ENCODE assay signal across 29 cellular contexts in the genomic region with DNA sequence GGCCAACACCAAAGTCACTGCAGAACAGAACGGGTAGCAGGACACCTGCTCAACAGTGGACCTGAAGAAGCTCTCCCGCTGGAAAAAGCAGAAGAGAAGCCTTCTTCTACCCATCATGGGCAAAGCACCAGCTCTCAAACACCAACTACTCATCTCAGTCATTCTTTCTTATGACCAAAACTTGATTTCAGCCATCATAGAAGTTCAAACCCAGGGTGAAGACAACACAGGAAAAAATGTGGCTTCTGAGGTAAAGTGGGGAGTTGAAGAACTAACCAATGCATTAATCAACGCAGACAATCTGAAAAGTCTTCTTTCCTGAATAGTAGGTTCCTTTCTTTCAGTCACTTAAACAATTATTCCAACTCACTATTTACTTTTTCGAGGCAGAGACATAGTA.
DNase-seq lines count a peak whose midpoint lies in the region; ATAC-seq and TF ChIP-seq lines count a peak whose summit lies in the region.
"Had no signal": no experiment of that assay in that cellular context is flagged by ENCODE, and none has a peak within 500 bp of the region (broad histone marks: within the 10 kb centered on the region; RNA-seq: fewer than 3 reads in every experiment).

No MANE protein-coding gene starts in this region.

- ATAC-seq in naive thymus-derived CD8-positive, alpha-beta T cell, result peak; percentile 47
- ATAC-seq: gastrocnemius medialis, GM12878 had no signal

- intact Hi-C loops in activated T-helper 1 cell treated with anti-CD3 and anti-CD28 coated beads, Interleukin-12 subunit alpha, Interleukin-12 subunit beta, Interleukin-2, Interleukin-4 antibody, amounts not matched to agents 30 ng/mL and 10 ng/mL and 1 ng/mL, durations not matched to agents 14 hours and 24 hours and 36 hours (cut with micrococcal nuclease), result loop anchor here (2.0 kb wide), 1 partner anchor 43 kb away; no protein-coding TSS in a partner anchor

- peaks cover 8% of the 10 kb centered on the region for H3K9me3 Mint-ChIP-seq in activated T-cell treated with anti-CD3 and anti-CD28 coated beads, Interleukin-2, amount 50 U/mL, for 24 hours
- H3K9me3 Mint-ChIP-seq in activated T-helper 1 cell treated with anti-CD3 and anti-CD28 coated beads, Interleukin-12 subunit alpha, Interleukin-12 subunit beta, Interleukin-2, Interleukin-4 antibody, amounts not matched to agents 30 ng/mL and 10 ng/mL and 1 ng/mL, durations not matched to agents 14 hours and 24 hours and 36 hours, result peaks cover 13% of the 10 kb centered on the region
- H3K9me3 Mint-ChIP-seq in naive thymus-derived CD8-positive, alpha-beta T cell, result peaks cover 0 to 10% (median 0%) of the 10 kb centered on the region in 9 donors
- peaks cover 14% of the 10 kb centered on the region for H3K9me3 Mint-ChIP-seq in progenitor cell of endocrine pancreas (ENCODE audit: low read depth)
- H3K9me3 Mint-ChIP-seq: nephron had no signal

- H3K27me3 Mint-ChIP-seq in activated T-cell treated with anti-CD3 and anti-CD28 coated beads, Interleukin-2, amount 50 U/mL, for 24 hours, result no peaks in the 10 kb centered on the region
- H3K27me3 Mint-ChIP-seq in activated T-helper 1 cell treated with anti-CD3 and anti-CD28 coated beads, Interleukin-12 subunit alpha, Interleukin-12 subunit beta, Interleukin-2, Interleukin-4 antibody, amounts not matched to agents 30 ng/mL and 10 ng/mL and 1 ng/mL, durations not matched to agents 14 hours and 24 hours and 36 hours (ENCODE audit: insufficient read depth), result peaks cover 2% of the 10 kb centered on the region
- peaks cover 0 to 4% (median 0%) of the 10 kb centered on the region in 5 donors for H3K27me3 Mint-ChIP-seq in naive thymus-derived CD8-positive, alpha-beta T cell
- H3K27me3 Mint-ChIP-seq in progenitor cell of endocrine pancreas, result no peaks in the 10 kb centered on the region

- no peak for TF ChIP-seq CTCF in progenitor cell of endocrine pancreas (IDR thresholded peaks at IDR 0.05; ENCODE audit: unreplicated experiment)

- no peak overlapping the region for H3K4me3 ChIP-seq in Jurkat, Clone E6-1 (ENCODE audit: low read length)
- H3K4me3 ChIP-seq: gastrocnemius medialis, GM12878, HAP-1, lung, MG63, sigmoid colon, SJSA1, transverse colon had no signal

- H3K36me3 Mint-ChIP-seq in activated T-cell treated with anti-CD3 and anti-CD28 coated beads, Interleukin-2, amount 50 U/mL, for 24 hours (ENCODE audit: low read depth), result peaks cover 20% of the 10 kb centered on the region
- peaks cover 23% of the 10 kb centered on the region for H3K36me3 Mint-ChIP-seq in activated T-helper 1 cell treated with anti-CD3 and anti-CD28 coated beads, Interleukin-12 subunit alpha, Interleukin-12 subunit beta, Interleukin-2, Interleukin-4 antibody, amounts not matched to agents 30 ng/mL and 10 ng/mL and 1 ng/mL, durations not matched to agents 14 hours and 24 hours and 36 hours (ENCODE audit: low read depth)
- H3K36me3 Mint-ChIP-seq in naive thymus-derived CD8-positive, alpha-beta T cell, result peaks cover 0 to 3% (median 2%) of the 10 kb centered on the region in 3 donors
- H3K36me3 Mint-ChIP-seq in progenitor cell of endocrine pancreas (ENCODE audit: insufficient read depth), result peaks cover 11% of the 10 kb centered on the region

- H3K4me3 Mint-ChIP-seq in activated T-cell treated with anti-CD3 and anti-CD28 coated beads, Interleukin-2, amount 50 U/mL, for 24 hours, result peak overlapping the region; percentile 7
- peak overlapping the region; percentile 16 for H3K4me3 Mint-ChIP-seq in activated T-helper 1 cell treated with anti-CD3 and anti-CD28 coated beads, Interleukin-12 subunit alpha, Interleukin-12 subunit beta, Interleukin-2, Interleukin-4 antibody, amounts not matched to agents 30 ng/mL and 10 ng/mL and 1 ng/mL, durations not matched to agents 14 hours and 24 hours and 36 hours
- H3K4me3 Mint-ChIP-seq in naive thymus-derived CD8-positive, alpha-beta T cell, result peak overlapping the region in 7 of 10 donors; percentile 1 to 60 (median 23)
- H3K4me3 Mint-ChIP-seq in progenitor cell of endocrine pancreas (ENCODE audit: low read depth), result no peak overlapping the region
- H3K4me3 Mint-ChIP-seq: nephron had no signal

- DNase-seq in activated T-cell treated with anti-CD3 and anti-CD28 coated beads, Interleukin-2, amount 50 U/mL, for 24 hours, result no peak
- DNase-seq in activated T-cell treated with anti-CD3 and anti-CD28 coated beads, Interleukin-2, amount 50 U/mL, for 48 hours, result no peak
- DNase-seq in Jurkat, Clone E6-1 (ENCODE audit: low read depth, low spot score), result peak; percentile 61
- DNase-seq in activated T-helper 1 cell treated with anti-CD3 and anti-CD28 coated beads, Interleukin-12 subunit alpha, Interleukin-12 subunit beta, Interleukin-2, Interleukin-4 antibody, amounts not matched to agents 30 ng/mL and 10 ng/mL and 1 ng/mL, durations not matched to agents 14 hours and 24 hours and 36 hours (ENCODE audit: low spot score), result no peak
- DNase-seq in naive thymus-derived CD8-positive, alpha-beta T cell, result peak in 1 of 10 donors; percentile 18
- DNase-seq in progenitor cell of endocrine pancreas (ENCODE audit: low spot score, unreplicated experiment) (no peak), NCI-H2196 treated with DMSO at 0.1 percent for 48 hours (lab: John Stamatoyannopoulos, UW; ENCODE audit: unreplicated experiment) (no peak), GM03348 (ENCODE audit: low spot score) (no peak)
- DNase-seq: activated CD4-positive, CD25-positive, alpha-beta regulatory T cell treated with anti-CD3 and anti-CD28 coated beads, Interleukin-2, amount 50 U/mL, for 72 hours; activated CD8-positive, alpha-beta memory T cell treated with anti-CD3 and anti-CD28 coated beads, Interleukin-2, amount 50 U/mL, for 48 hours; activated gamma-delta T cell treated with Interleukin-2 at 50 U/mL for 16 hours; aorta; DMS153; gastrocnemius medialis; MG63; NCI-H1105 treated with DMSO at 0.1 percent for 48 hours; NCI-H2081; NCI-H2227 treated with DMSO at 0.1 percent for 48 hours; NCI-H526; OCI-M1; sigmoid colon; stimulated activated CD4-positive, alpha-beta T cell treated with anti-CD3 and anti-CD28 coated beads, Interleukin-12 subunit alpha, Interleukin-12 subunit beta, amount 100 ng/mL, for 4 hours; stimulated activated CD4-positive, alpha-beta T cell treated with anti-CD3 and anti-CD28 coated beads, Interleukin-4, amount 100 ng/mL, for 1 hour; transverse colon had no signal

- POLR2A ChIA-PET in naive thymus-derived CD8-positive, alpha-beta T cell (lab: Charles Lee), result no interaction called here

- H3K4me1 Mint-ChIP-seq in activated T-cell treated with anti-CD3 and anti-CD28 coated beads, Interleukin-2, amount 50 U/mL, for 24 hours (ENCODE audit: low read depth), result peaks cover 86% of the 10 kb centered on the region
- peaks cover 56% of the 10 kb centered on the region for H3K4me1 Mint-ChIP-seq in activated T-helper 1 cell treated with anti-CD3 and anti-CD28 coated beads, Interleukin-12 subunit alpha, Interleukin-12 subunit beta, Interleukin-2, Interleukin-4 antibody, amounts not matched to agents 30 ng/mL and 10 ng/mL and 1 ng/mL, durations not matched to agents 14 hours and 24 hours and 36 hours (ENCODE audit: low read depth)
- H3K4me1 Mint-ChIP-seq in naive thymus-derived CD8-positive, alpha-beta T cell, result peaks cover 45 to 70% (median 57%) of the 10 kb centered on the region in 4 donors
- peaks cover 28% of the 10 kb centered on the region for H3K4me1 Mint-ChIP-seq in progenitor cell of endocrine pancreas (ENCODE audit: low read depth)

- H3K27ac Mint-ChIP-seq in activated T-cell treated with anti-CD3 and anti-CD28 coated beads, Interleukin-2, amount 50 U/mL, for 24 hours, result peak overlapping the region; percentile 97
- peak overlapping the region; percentile 3 for H3K27ac Mint-ChIP-seq in activated T-helper 1 cell treated with anti-CD3 and anti-CD28 coated beads, Interleukin-12 subunit alpha, Interleukin-12 subunit beta, Interleukin-2, Interleukin-4 antibody, amounts not matched to agents 30 ng/mL and 10 ng/mL and 1 ng/mL, durations not matched to agents 14 hours and 24 hours and 36 hours
- H3K27ac Mint-ChIP-seq in naive thymus-derived CD8-positive, alpha-beta T cell, result peak overlapping the region in 4 of 10 donors; percentile 5 to 36 (median 16)
- H3K27ac Mint-ChIP-seq in progenitor cell of endocrine pancreas, result no peak overlapping the region
- H3K27ac Mint-ChIP-seq: nephron had no signal
